In genomic region chr3:115164374-115165221, GRCh38 we compare ENCODE assay signal across 18 cellular contexts. TPM values are rescaled to one million over a fixed set of nuclear protein-coding genes. Genes with fewer than 3 reads are reported as not detected.
DNase-seq lines count a peak whose midpoint lies in the region; ATAC-seq and TF ChIP-seq lines count a peak whose summit lies in the region.
"Had no signal": no experiment of that assay in that cellular context is flagged by ENCODE, and none has a peak within 500 bp of the region (broad histone marks: within the 10 kb centered on the region; RNA-seq: fewer than 3 reads in every experiment).

No MANE protein-coding gene starts in this region.

- H3K4me1 Mint-ChIP-seq in CD8-positive, alpha-beta T cell (ENCODE audit: low read depth) = peaks cover 32% of the 10 kb centered on the region
- H3K4me1 Mint-ChIP-seq in natural killer cell = peaks cover 28 to 29% of the 10 kb centered on the region in 2 donors
- H3K4me1 Mint-ChIP-seq: nephron had no signal

- H3K27ac ChIP-seq in CD8-positive, alpha-beta T cell (ENCODE audit: low read depth, low read length) = no peak overlapping the region
- H3K27ac ChIP-seq: adrenal gland, lower lobe of right lung, PC-9, SK-N-MC, tibial nerve had no signal

- H3K4me3 ChIP-seq in CD8-positive, alpha-beta T cell (ENCODE audit: low read depth, low read length) = no peak overlapping the region
- H3K4me3 ChIP-seq: adrenal gland, lower lobe of right lung, PC-9, SK-N-MC, tibial nerve had no signal

- no peaks in the 10 kb centered on the region for H3K27me3 Mint-ChIP-seq in CD8-positive, alpha-beta T cell (ENCODE audit: low read depth)
- no peaks in the 10 kb centered on the region for H3K27me3 Mint-ChIP-seq in natural killer cell (ENCODE audit: low read depth in 2 of 2)

- H3K4me3 Mint-ChIP-seq in CD8-positive, alpha-beta T cell = peak overlapping the region; percentile 55
- H3K4me3 Mint-ChIP-seq in natural killer cell = peak overlapping the region; percentile 13
- H3K4me3 Mint-ChIP-seq: nephron had no signal

- CTCF ChIA-PET in CD8-positive, alpha-beta T cell (lab: Charles Lee) = interaction anchor here (0.8 to 8.1 kb wide), 8 partner anchors 9 to 650 kb away, joined by 3 to 124 read pairs (median 7); partner anchors contain the start of gene ZBTB20

- H3K36me3 Mint-ChIP-seq in CD8-positive, alpha-beta T cell = no peaks in the 10 kb centered on the region
- H3K36me3 Mint-ChIP-seq in activated naive CD4-positive, alpha-beta T cell treated with anti-CD3 and anti-CD28 coated beads, Interleukin-2, amount 50 U/mL, for 72 hours = peaks cover 5 to 6% of the 10 kb centered on the region in 2 donors
- no peaks in the 10 kb centered on the region for H3K36me3 Mint-ChIP-seq in natural killer cell

- peak overlapping the region; percentile 95 for H3K27ac Mint-ChIP-seq in CD8-positive, alpha-beta T cell
- H3K27ac Mint-ChIP-seq in activated naive CD4-positive, alpha-beta T cell treated with anti-CD3 and anti-CD28 coated beads, Interleukin-2, amount 50 U/mL, for 72 hours = peak overlapping the region in 1 of 2 donors; percentile 40
- H3K27ac Mint-ChIP-seq in natural killer cell = peak overlapping the region; percentile 72 to 85
- H3K27ac Mint-ChIP-seq: nephron had no signal

- peak; percentile 6 for ATAC-seq in CD8-positive, alpha-beta T cell
- ATAC-seq in activated naive CD4-positive, alpha-beta T cell treated with anti-CD3 and anti-CD28 coated beads, Interleukin-2, amount 50 U/mL, for 72 hours = peak; percentile 13 to 34
- ATAC-seq in natural killer cell = peak; percentile 42 to 52 (median 46)
- ATAC-seq in HG03520 (IDR thresholded peaks at IDR 0.05; ENCODE audit: unreplicated experiment) = no peak
- ATAC-seq: lower lobe of right lung had no signal

- intact Hi-C loops in CD8-positive, alpha-beta T cell (cut with DNase I, micrococcal nuclease) = loop anchor here (1.0 to 10.0 kb wide), 6 partner anchors 16 to 1012 kb away; no protein-coding TSS in a partner anchor
- intact Hi-C loops in natural killer cell (cut with micrococcal nuclease) = loop anchor here (1.0 to 5.0 kb wide), 2 partner anchors 18 to 122 kb away; no protein-coding TSS in a partner anchor

- H3K36me3 ChIP-seq in CD8-positive, alpha-beta T cell (ENCODE audit: insufficient read depth, low read length) = no peaks in the 10 kb centered on the region
- H3K36me3 ChIP-seq: adrenal gland, lower lobe of right lung, tibial nerve had no signal

- TF ChIP-seq CTCF in CD8-positive, alpha-beta T cell (IDR thresholded peaks at IDR 0.05) = no peak
- TF ChIP-seq CTCF in natural killer cell (IDR thresholded peaks at IDR 0.05) = no peak

- POLR2A ChIA-PET in CD8-positive, alpha-beta T cell (lab: Charles Lee) = interaction anchor here (0.7 to 3.7 kb wide), 8 partner anchors 14 to 620 kb away, joined by 3 to 62 read pairs (median 4); partner anchors contain the start of gene ZBTB20

- H3K4me1 ChIP-seq in CD8-positive, alpha-beta T cell (ENCODE audit: insufficient read depth, low read length) = peaks cover 26% of the 10 kb centered on the region
- H3K4me1 ChIP-seq: adrenal gland, lower lobe of right lung, tibial nerve had no signal

- no peaks in the 10 kb centered on the region for H3K9me3 ChIP-seq in CD8-positive, alpha-beta T cell (ENCODE audit: low read length)
- H3K9me3 ChIP-seq: adrenal gland, lower lobe of right lung, tibial nerve had no signal

- no peak for DNase-seq in CD8-positive, alpha-beta T cell
- DNase-seq in HT1080 (ENCODE audit: low read depth) = peak; percentile 28
- no peak for DNase-seq in activated naive CD4-positive, alpha-beta T cell treated with anti-CD3 and anti-CD28 coated beads, Interleukin-2, amount 50 U/mL, for 72 hours (ENCODE audit: low spot score in 2 of 2)
- no peak for DNase-seq in natural killer cell
- DNase-seq in stimulated activated CD4-positive, alpha-beta T cell treated with anti-CD3 and anti-CD28 coated beads, Interleukin-15, amount 100 ng/mL, for 24 hours = no peak
- DNase-seq in GM19240 (ENCODE audit: insufficient read length, low spot score) = no peak
- DNase-seq: adrenal gland; C1 segment of cervical spinal cord; foreskin melanocyte; lower lobe of right lung; NCI-H1092; NCI-H2107; PC-9; stimulated activated CD8-positive, alpha-beta memory T cell treated with anti-CD3 and anti-CD28 coated beads, Interleukin-4, amount 100 ng/mL, for 48 hours had no signal

- no peaks in the 10 kb centered on the region for H3K9me3 Mint-ChIP-seq in CD8-positive, alpha-beta T cell
- H3K9me3 Mint-ChIP-seq in activated naive CD4-positive, alpha-beta T cell treated with anti-CD3 and anti-CD28 coated beads, Interleukin-2, amount 50 U/mL, for 72 hours = peaks cover 5 to 6% of the 10 kb centered on the region in 2 donors
- H3K9me3 Mint-ChIP-seq in natural killer cell = no peaks in the 10 kb centered on the region
- H3K9me3 Mint-ChIP-seq: nephron had no signal

- H3K27me3 ChIP-seq in CD8-positive, alpha-beta T cell (ENCODE audit: insufficient read depth, low read length) = no peaks in the 10 kb centered on the region
- H3K27me3 ChIP-seq: adrenal gland, tibial nerve had no signal

RNA-seq across cellular contexts. Expression of gene ZBTB20, which starts 17.5 kb away (rescaled TPM):
- total RNA-seq in CD8-positive, alpha-beta T cell = 10 to 100 TPM; 35.9 to 38.4 TPM
- 6.0 and 6.4 TPM in 2 replicates for total RNA-seq in HT1080 (2014; rRNA removed; shearing (Covaris generic))
- 0.30 and 0.86 TPM in 2 replicates for polyA plus RNA-seq in HT1080 (2015; cell fraction: cytosol; rRNA removed)
- 0.51 and 1.1 TPM in 2 replicates for polyA plus RNA-seq in HT1080 (2015; cell fraction: nucleus; rRNA removed)
- total RNA-seq in activated naive CD4-positive, alpha-beta T cell treated with anti-CD3 and anti-CD28 coated beads, Interleukin-2, amount 50 U/mL, for 72 hours = 10 to 100 TPM in 1 of 2 donors, 1 to 10 TPM in 1; 9.2 to 10.8 TPM
- total RNA-seq in natural killer cell = 10 to 100 TPM; 52.7 to 58.3 (median 55.9) TPM
